Comparison of ENCODE assay signal across 10 cellular contexts in genomic region chr16:567362-568256, GRCh38. TPM values are rescaled to one million over a fixed set of nuclear protein-coding genes. Genes with fewer than 3 reads are reported as not detected.
DNase-seq lines count a peak whose midpoint lies in the region; ATAC-seq and TF ChIP-seq lines count a peak whose summit lies in the region.
"Had no signal": no experiment of that assay in that cellular context is flagged by ENCODE, and none has a peak within 500 bp of the region (broad histone marks: within the 10 kb centered on the region; RNA-seq: fewer than 3 reads in every experiment).

No MANE protein-coding gene starts in this region.

- in situ Hi-C loops in IMR-90 (cut with MboI; ENCODE audit: low sequenced_read_pairs) (no loop called here), GM13976 (cut with MboI; ENCODE audit: low sequenced_read_pairs, unreplicated experiment) (no loop called here)

- no peak overlapping the region for H3K14ac ChIP-seq in IMR-90 (replicated peaks; ENCODE audit: low read depth, low read length)

- no peak overlapping the region for H3K18ac ChIP-seq in IMR-90 (ENCODE audit: low read depth, low read length)

- H3K4me1 ChIP-seq in BE2C (peaks cover 47% of the 10 kb centered on the region), IMR-90 (ENCODE audit: control insufficient read depth, insufficient read depth, low read length) (peaks cover 23% of the 10 kb centered on the region), ovary (ENCODE audit: insufficient read depth) (peaks cover 42% of the 10 kb centered on the region)

- TF ChIP-seq RAD21 in IMR-90 (IDR thresholded peaks at IDR 0.05; ENCODE audit: low read length), result no peak

- peak overlapping the region; percentile 74 to 94; a peak in 3 of 4 replicates for H4K8ac ChIP-seq in IMR-90 (ENCODE audit: low read depth in 2 of 2, low read length in 2 of 2)

- TF ChIP-seq POLR2A in IMR-90 (IDR thresholded peaks at IDR 0.05; ENCODE audit: low read depth, low read length), result no peak
- no peak for TF ChIP-seq POLR2A in ovary (IDR thresholded peaks at IDR 0.05)

- intact Hi-C loops in IMR-90 (cut with micrococcal nuclease), result no loop called here
- intact Hi-C loops in ovary (cut with DNase I), result loop anchor here in 1 of 4 donors (5.0 kb wide), 1 partner anchor 100 kb away; the partner anchor contains the start of gene RHOT2

- no peak for TF ChIP-seq EP300 in ovary (IDR thresholded peaks at IDR 0.05)

- H3K36me3 Mint-ChIP-seq in brain, result no peaks in the 10 kb centered on the region

- H3K9me3 ChIP-seq in BE2C (no peaks in the 10 kb centered on the region), IMR-90 (ENCODE audit: control insufficient read depth, insufficient read depth, low read length) (no peaks in the 10 kb centered on the region), ovary (no peaks in the 10 kb centered on the region)

- 90% methylated on average over 18 of the region's 35 CpGs; no CpG with 5 or more reads in 1 of the 2 experiments for WGBS in IMR-90 (ENCODE audit: extremely low coverage in 2 of 2, insufficient read length in 1 of 2), 2 experiments
- WGBS in ovary, 3 donors, result 71 to 90% (median 77%) methylated on average over 14 to 35 of the region's 35 CpGs

- dilution Hi-C loops in IMR-90 (cut with HindIII; ENCODE audit: low sequenced_read_pairs, unreplicated experiment), result no loop called here

- H2BK5ac ChIP-seq in IMR-90 (ENCODE audit: low read depth, low read length, poor library complexity, severe bottlenecking), result no peak overlapping the region

- peak overlapping the region; percentile 39 for H2AK9ac ChIP-seq in IMR-90 (replicated peaks; ENCODE audit: low read depth, low read length, poor library complexity)

- H3K56ac ChIP-seq in IMR-90 (ENCODE audit: extremely low read depth, insufficient read depth, low read length), result no peak overlapping the region

- H3K9me1 ChIP-seq in IMR-90 (ENCODE audit: insufficient read depth, low read length), result peaks cover 4% of the 10 kb centered on the region; the same call in 1 of the 2 replicates

- POLR2A ChIA-PET in IMR-90 (lab: Charles Lee; ENCODE audit: unreplicated experiment), result no interaction called here

- no peak overlapping the region for H3K23ac ChIP-seq in IMR-90 (ENCODE audit: low read depth, low read length)

- ATAC-seq in IMR-90 (ENCODE audit: low read depth), result no peak

- H3K27ac Mint-ChIP-seq in brain, result peak overlapping the region in 3 of 5 experiments; percentile 34 to 88 (median 83)

- H3K9me3 Mint-ChIP-seq in brain, result no peaks in the 10 kb centered on the region

- CTCF ChIA-PET in IMR-90 (lab: Yijun Ruan, JAX), result no interaction called here

- DNase-seq in BE2C (no peak), IMR-90 (no peak), ovary (no peak), NCI-H2081 (lab: John Stamatoyannopoulos, UW) (no peak), cerebellar cortex (ENCODE audit: low spot score) (no peak), HuH-7 (ENCODE audit: low spot score) (no peak), GM13976 (ENCODE audit: low spot score) (no peak)

- H3K4me2 ChIP-seq in IMR-90 (ENCODE audit: low read depth, low read length), result no peak overlapping the region; the same call in 1 of the 2 replicates

- peak overlapping the region; percentile 3 for H2AFZ ChIP-seq in IMR-90 (replicated peaks; ENCODE audit: low read length, poor library complexity)

- H3K79me1 ChIP-seq in IMR-90 (ENCODE audit: low read depth in 1 of 2, low read length in 2 of 2), result peaks cover 3 to 26% of the 10 kb centered on the region in 2 experiments; a peak in 2 of 4 replicates

- H4K20me1 ChIP-seq in IMR-90 (ENCODE audit: insufficient read depth, low read length), result peaks cover 8% of the 10 kb centered on the region; the same call in 1 of the 2 replicates

- no peak overlapping the region for H2BK15ac ChIP-seq in IMR-90 (ENCODE audit: low read depth, low read length)

- H3K36me3 ChIP-seq in BE2C, result 0 out of 2 replicates have a peak, but pooled peaks cover 5% of the 10 kb centered on the region
- no peaks in the 10 kb centered on the region for H3K36me3 ChIP-seq in IMR-90 (ENCODE audit: control insufficient read depth, insufficient read depth, low read length)
- H3K36me3 ChIP-seq in ovary, result no peaks in the 10 kb centered on the region

- H3K27me3 ChIP-seq in BE2C, result no peaks in the 10 kb centered on the region
- peaks cover 2% of the 10 kb centered on the region; the same call in 1 of the 2 replicates for H3K27me3 ChIP-seq in IMR-90 (ENCODE audit: control insufficient read depth, insufficient read depth, low read length)
- no peaks in the 10 kb centered on the region for H3K27me3 ChIP-seq in ovary

- H2BK120ac ChIP-seq in IMR-90 (ENCODE audit: low read depth, low read length), result no peak overlapping the region

- 0 out of 2 replicates have a peak overlapping the region, but pooled peaks have one; percentile 34 for H3K9ac ChIP-seq in IMR-90 (ENCODE audit: low read depth, low read length)

- H3K4me3 ChIP-seq in BE2C (ENCODE audit: low read depth, low read length) (peak overlapping the region; percentile 44), IMR-90 (ENCODE audit: insufficient read depth, low read depth, low read length) (no peak overlapping the region), ovary (no peak overlapping the region)

- no TSS peak for BruUV-seq in IMR-90 (replicated peaks; lab: Mats Ljungman, UMichigan)

- no peak overlapping the region for H2BK20ac ChIP-seq in IMR-90 (ENCODE audit: low read depth, low read length)

- no peak overlapping the region; the same call in 1 of the 2 replicates for H4K91ac ChIP-seq in IMR-90 (ENCODE audit: insufficient read depth, low read depth, low read length)

- peak overlapping the region in 3 of 5 experiments; percentile 38 to 73 (median 71) for H3K4me3 Mint-ChIP-seq in brain

- TF ChIP-seq CTCF in BE2C (IDR thresholded peaks at IDR 0.05; ENCODE audit: low read depth, low read length) (no peak), IMR-90 (conservative IDR thresholded peaks at IDR 0.05; ENCODE audit: low read depth, low read length) (no peak), brain (conservative IDR thresholded peaks at IDR 0.05) (no peak), ovary (IDR thresholded peaks at IDR 0.05) (no peak), GM13976 (IDR thresholded peaks at IDR 0.05; ENCODE audit: borderline replicate concordance, control extremely low read depth, extremely low read depth, insufficient read depth, missing control alignments) (no peak)

- no peak overlapping the region for H3K27ac ChIP-seq in IMR-90 (ENCODE audit: insufficient read depth, low read length)
- peak overlapping the region; percentile 25 to 80 for H3K27ac ChIP-seq in ovary

- H3K4ac ChIP-seq in IMR-90 (ENCODE audit: low read depth, low read length), result no peak overlapping the region

- peaks cover 33% of the 10 kb centered on the region for H3K4me1 Mint-ChIP-seq in brain

- peak overlapping the region; percentile 33; the same call in 1 of the 2 replicates for H2AK5ac ChIP-seq in IMR-90 (ENCODE audit: low read depth, low read length)

- H4K5ac ChIP-seq in IMR-90 (ENCODE audit: low read depth, low read length), result peak overlapping the region; percentile 67

- peaks cover 13% of the 10 kb centered on the region for H3K27me3 Mint-ChIP-seq in brain

TF ChIP-seq in IMR-90, 13 proteins besides CTCF, POLR2A, EP300 and RAD21 (continues in another document):
- TF ChIP-seq RFX5 (IDR thresholded peaks at IDR 0.05; ENCODE audit: low read depth, low read length) (no peak), SMC3 (IDR thresholded peaks at IDR 0.05; ENCODE audit: low read depth, low read length) (no peak)

RNA-seq across cellular contexts. Expression of gene NHLRC4, which starts 0.8 kb away (rescaled TPM):
- polyA plus RNA-seq in BE2C (2012; ENCODE audit: insufficient read depth, insufficient read length, low read depth), result 13.5 TPM
- total RNA-seq in IMR-90 (2012; rRNA removed) (0.56 and 0.72 TPM in 2 replicates), ovary (10 to 100 TPM in 1 of 7 donors, 1 to 10 TPM in 6; 3.2 to 15.4 (median 5.0) TPM)
- polyA plus RNA-seq in IMR-90 (2012; rRNA removed) (0.65 and 0.84 TPM in 2 replicates), brain (ENCODE audit: insufficient read depth, low read depth, low replicate concordance) (0.36 TPM), ovary (1 to 10 TPM in 1 of 2 donors, under 1 TPM in 1; 0.53 to 5.9 TPM)
- 0.76 and 1.4 TPM in 2 replicates for polyA plus RNA-seq in IMR-90 (2012; cell fraction: cytosol; rRNA removed)
- polyA plus RNA-seq in IMR-90 (2012; cell fraction: nucleus; rRNA removed; ENCODE audit: low replicate concordance), result 1.3 and 2.4 TPM in 2 replicates

RNA-seq across cellular contexts. Expression of gene PIGQ, which starts 2.2 kb away (rescaled TPM):
- 116 TPM for polyA plus RNA-seq in BE2C (2012; ENCODE audit: insufficient read depth, insufficient read length, low read depth)
- total RNA-seq in IMR-90 (2012; rRNA removed), result 5.9 and 7.2 TPM in 2 replicates
- polyA plus RNA-seq in IMR-90 (2012; rRNA removed), result 36.8 and 40.5 TPM in 2 replicates
- 16.5 and 38.0 TPM in 2 replicates for polyA plus RNA-seq in IMR-90 (2012; cell fraction: cytosol; rRNA removed)
- polyA plus RNA-seq in IMR-90 (2012; cell fraction: nucleus; rRNA removed; ENCODE audit: low replicate concordance), result 111 and 325 TPM in 2 replicates
- polyA plus RNA-seq in brain (ENCODE audit: insufficient read depth, low read depth, low replicate concordance), result 75.8 TPM
- total RNA-seq in ovary, result 10 to 100 TPM; 24.1 to 47.7 (median 39.8) TPM
- 10 to 100 TPM in 1 of 2 donors, 1 to 10 TPM in 1; 4.3 to 36.3 TPM for polyA plus RNA-seq in ovary

RNA-seq across cellular contexts. Expression of gene PRR35, which starts 7.4 kb away (rescaled TPM):
- 0.91 TPM for polyA plus RNA-seq in BE2C (2012; ENCODE audit: insufficient read depth, insufficient read length, low read depth)
- total RNA-seq in IMR-90 (2012; rRNA removed) (not detected in 2 replicates), ovary (not detected)
- polyA plus RNA-seq in IMR-90 (2012; rRNA removed) (not detected in 2 replicates), brain (ENCODE audit: insufficient read depth, low read depth, low replicate concordance) (not detected), ovary (not detected)
- not detected in 2 replicates for polyA plus RNA-seq in IMR-90 (2012; cell fraction: cytosol; rRNA removed)
- 0.05 and 0.09 TPM in 2 replicates for polyA plus RNA-seq in IMR-90 (2012; cell fraction: nucleus; rRNA removed; ENCODE audit: low replicate concordance)
- total RNA-seq: lower leg skin, temporal lobe had no signal

RNA-seq across cellular contexts. Expression of gene RAB40C, which starts 22.3 kb away (rescaled TPM):
- polyA plus RNA-seq in BE2C (2012; ENCODE audit: insufficient read depth, insufficient read length, low read depth), result 21.3 TPM
- 6.8 and 6.9 TPM in 2 replicates for total RNA-seq in IMR-90 (2012; rRNA removed)
- polyA plus RNA-seq in IMR-90 (2012; rRNA removed), result 13.7 and 15.3 TPM in 2 replicates
- 11.0 and 21.8 TPM in 2 replicates for polyA plus RNA-seq in IMR-90 (2012; cell fraction: cytosol; rRNA removed)
- polyA plus RNA-seq in IMR-90 (2012; cell fraction: nucleus; rRNA removed; ENCODE audit: low replicate concordance), result 26.4 and 67.6 TPM in 2 replicates
- polyA plus RNA-seq in brain (ENCODE audit: insufficient read depth, low read depth, low replicate concordance), result 41.1 TPM
- 10 to 100 TPM; 11.7 to 24.1 (median 21.4) TPM for total RNA-seq in ovary
- 10 to 100 TPM in 1 of 2 donors, 1 to 10 TPM in 1; 1.9 to 21.0 TPM for polyA plus RNA-seq in ovary

RNA-seq across cellular contexts. Expression of gene CAPN15, which starts 40.1 kb away (rescaled TPM):
- 198 TPM for polyA plus RNA-seq in BE2C (2012; ENCODE audit: insufficient read depth, insufficient read length, low read depth)
- 9.3 and 11.4 TPM in 2 replicates for total RNA-seq in IMR-90 (2012; rRNA removed)
- polyA plus RNA-seq in IMR-90 (2012; rRNA removed), result 24.3 and 36.0 TPM in 2 replicates
- 13.9 and 31.3 TPM in 2 replicates for polyA plus RNA-seq in IMR-90 (2012; cell fraction: cytosol; rRNA removed)
- 73.5 and 220 TPM in 2 replicates for polyA plus RNA-seq in IMR-90 (2012; cell fraction: nucleus; rRNA removed; ENCODE audit: low replicate concordance)
- 12.9 TPM for polyA plus RNA-seq in brain (ENCODE audit: insufficient read depth, low read depth, low replicate concordance)
- 10 to 100 TPM; 16.9 to 38.9 (median 30.5) TPM for total RNA-seq in ovary
- polyA plus RNA-seq in ovary, result 10 to 100 TPM in 1 of 2 donors, 1 to 10 TPM in 1; 1.6 to 19.4 TPM
